ENCODE assay signal across 30 cellular contexts in genomic region chr17:45919136-45919535, GRCh38.
"Had no signal": no experiment of that assay in that cellular context is flagged by ENCODE, and none has a peak within 500 bp of the region (broad histone marks: within the 10 kb centered on the region; RNA-seq: fewer than 3 reads in every experiment).

No MANE protein-coding gene starts in this region.

- H3K27ac Mint-ChIP-seq: mesothelial cell of epicardium; naive B cell; nephron; stimulated activated effector memory CD8-positive, alpha-beta T cell treated with anti-CD3 and anti-CD28 coated beads, Interleukin-12 subunit alpha, Interleukin-12 subunit beta, amount 100 ng/mL, for 72 hours; stimulated activated naive CD8-positive, alpha-beta T cell treated with anti-CD3 and anti-CD28 coated beads, Interleukin-15, Interleukin-2, amounts not matched to agents 100 ng/mL and 50 ng/mL, for 24 hours; type B pancreatic cell had no signal

- DNase-seq: head of caudate nucleus; hippocampal formation; kidney glomerular epithelial cell; left cardiac atrium; mesendoderm; naive B cell; occipital lobe; retina; right cardiac atrium; stimulated activated CD4-positive, alpha-beta T cell treated with anti-CD3 and anti-CD28 coated beads, Interleukin-12 subunit alpha, Interleukin-12 subunit beta, amount 100 ng/mL, for 4 hours; stimulated activated CD4-positive, alpha-beta T cell treated with anti-CD3 and anti-CD28 coated beads, Interleukin-15, amount 100 ng/mL, for 24 hours; stimulated activated CD4-positive, alpha-beta T cell treated with anti-CD3 and anti-CD28 coated beads, Interleukin-2, amount 100 ng/mL, for 24 hours; stimulated activated CD4-positive, alpha-beta T cell treated with anti-CD3 and anti-CD28 coated beads, Interleukin-4, amount 100 ng/mL, for 1 hour; stimulated activated naive CD4-positive, alpha-beta T cell; tibial artery had no signal

- H3K9me3 Mint-ChIP-seq: mesothelial cell of epicardium; naive B cell; nephron; neural crest cell; stimulated activated effector memory CD8-positive, alpha-beta T cell treated with anti-CD3 and anti-CD28 coated beads, Interleukin-12 subunit alpha, Interleukin-12 subunit beta, amount 100 ng/mL, for 72 hours; stimulated activated naive CD8-positive, alpha-beta T cell treated with anti-CD3 and anti-CD28 coated beads, Interleukin-15, Interleukin-2, amounts not matched to agents 100 ng/mL and 50 ng/mL, for 24 hours; type B pancreatic cell had no signal

- H3K36me3 Mint-ChIP-seq: mesothelial cell of epicardium; naive B cell; stimulated activated effector memory CD8-positive, alpha-beta T cell treated with anti-CD3 and anti-CD28 coated beads, Interleukin-12 subunit alpha, Interleukin-12 subunit beta, amount 100 ng/mL, for 72 hours; type B pancreatic cell had no signal

- H3K4me3 Mint-ChIP-seq: mesothelial cell of epicardium; naive B cell; nephron; neural crest cell; stimulated activated effector memory CD8-positive, alpha-beta T cell treated with anti-CD3 and anti-CD28 coated beads, Interleukin-12 subunit alpha, Interleukin-12 subunit beta, amount 100 ng/mL, for 72 hours; stimulated activated naive CD8-positive, alpha-beta T cell treated with anti-CD3 and anti-CD28 coated beads, Interleukin-15, Interleukin-2, amounts not matched to agents 100 ng/mL and 50 ng/mL, for 24 hours; type B pancreatic cell had no signal

- H3K27ac ChIP-seq: neutrophil, parathyroid adenoma, skin epidermis, suprapubic skin, thoracic aorta, tibial artery, vagina had no signal

- H3K4me3 ChIP-seq: lung, skin epidermis, suprapubic skin, thoracic aorta, tibial artery, vagina had no signal

- H3K36me3 ChIP-seq: neutrophil, suprapubic skin, thoracic aorta, tibial artery, vagina had no signal

- H3K4me1 ChIP-seq: tibial artery had no signal

- H3K27me3 ChIP-seq: vagina had no signal

- ATAC-seq: left cardiac atrium; left lobe of liver; right cardiac atrium; sciatic nerve; stimulated activated effector memory CD8-positive, alpha-beta T cell treated with anti-CD3 and anti-CD28 coated beads, Interleukin-12 subunit alpha, Interleukin-12 subunit beta, amount 100 ng/mL, for 72 hours had no signal

- H3K9me3 ChIP-seq: neutrophil, suprapubic skin, thoracic aorta, tibial artery, vagina had no signal
